Comparison of ENCODE assay signal across 14 cellular contexts in genomic region chr10:80410122-80410521, GRCh38. TPM values are rescaled to one million over a fixed set of nuclear protein-coding genes. Genes with fewer than 3 reads are reported as not detected.
DNase-seq lines count a peak whose midpoint lies in the region; TF ChIP-seq lines count a peak whose summit lies in the region.
"Had no signal": no experiment of that assay in that cellular context is flagged by ENCODE, and none has a peak within 500 bp of the region (broad histone marks: within the 10 kb centered on the region; RNA-seq: fewer than 3 reads in every experiment).

No MANE protein-coding gene starts in this region.

- in situ Hi-C loops in HAP-1 (cut with MboI; ENCODE audit: low sequenced_read_pairs) = no loop called here

- H3K4me1 ChIP-seq in suprapubic skin = peaks cover 85% of the 10 kb centered on the region
- H3K4me1 ChIP-seq in HAP-1 = no peaks in the 10 kb centered on the region; the same call in 1 of the 2 replicates

- no peaks in the 10 kb centered on the region for H3K27me3 ChIP-seq in dorsolateral prefrontal cortex
- H3K27me3 ChIP-seq in suprapubic skin = no peaks in the 10 kb centered on the region
- H3K27me3 ChIP-seq in HAP-1 (ENCODE audit: low read depth) = no peaks in the 10 kb centered on the region
- H3K27me3 ChIP-seq: ovary had no signal

- H3K9me3 Mint-ChIP-seq in T-helper 1 cell treated with Interleukin-12 subunit alpha and Interleukin-12 subunit beta and Interleukin-4 antibody, amounts not matched to agents 30 μg/mL and 1 μg/mL, for 36 hours = no peaks in the 10 kb centered on the region
- no peaks in the 10 kb centered on the region for H3K9me3 Mint-ChIP-seq in mesothelial cell of epicardium

- H3K9me3 ChIP-seq in suprapubic skin = no peaks in the 10 kb centered on the region
- H3K9me3 ChIP-seq in HAP-1 = no peaks in the 10 kb centered on the region
- H3K9me3 ChIP-seq: A549, ovary had no signal

- no peaks in the 10 kb centered on the region for H3K36me3 ChIP-seq in suprapubic skin
- H3K36me3 ChIP-seq in HAP-1 (replicated peaks) = no peaks in the 10 kb centered on the region
- H3K36me3 ChIP-seq: ovary had no signal

- TF ChIP-seq CTCF in dorsolateral prefrontal cortex (IDR thresholded peaks at IDR 0.05 in 54 of 56, conservative IDR thresholded peaks at IDR 0.05 in 2 of 56; ENCODE audit: low read depth in 1 of 56, partially characterized antibody in 56 of 56) = no peak
- no peak for TF ChIP-seq CTCF in mesothelial cell of epicardium (IDR thresholded peaks at IDR 0.05; ENCODE audit: unreplicated experiment)
- no peak for TF ChIP-seq CTCF in suprapubic skin (IDR thresholded peaks at IDR 0.05)

- peaks cover 22% of the 10 kb centered on the region for H3K4me1 Mint-ChIP-seq in T-helper 1 cell treated with Interleukin-12 subunit alpha and Interleukin-12 subunit beta and Interleukin-4 antibody, amounts not matched to agents 30 μg/mL and 1 μg/mL, for 36 hours (ENCODE audit: low read depth)
- peaks cover 78% of the 10 kb centered on the region for H3K4me1 Mint-ChIP-seq in mesothelial cell of epicardium

- no peak overlapping the region for H3K27ac Mint-ChIP-seq in T-helper 1 cell treated with Interleukin-12 subunit alpha and Interleukin-12 subunit beta and Interleukin-4 antibody, amounts not matched to agents 30 μg/mL and 1 μg/mL, for 36 hours
- H3K27ac Mint-ChIP-seq in mesothelial cell of epicardium = peak overlapping the region; percentile 41

- intact Hi-C loops in dorsolateral prefrontal cortex (cut with DNase I) = no loop called here

- TF ChIP-seq EP300 in suprapubic skin (IDR thresholded peaks at IDR 0.05) = no peak

- H3K36me3 Mint-ChIP-seq in T-helper 1 cell treated with Interleukin-12 subunit alpha and Interleukin-12 subunit beta and Interleukin-4 antibody, amounts not matched to agents 30 μg/mL and 1 μg/mL, for 36 hours (ENCODE audit: low read depth) = no peaks in the 10 kb centered on the region
- H3K36me3 Mint-ChIP-seq in mesothelial cell of epicardium = no peaks in the 10 kb centered on the region

- H3K4me3 Mint-ChIP-seq in T-helper 1 cell treated with Interleukin-12 subunit alpha and Interleukin-12 subunit beta and Interleukin-4 antibody, amounts not matched to agents 30 μg/mL and 1 μg/mL, for 36 hours = peak overlapping the region; percentile 53
- H3K4me3 Mint-ChIP-seq in mesothelial cell of epicardium = peak overlapping the region; percentile 93

- no peak for DNase-seq in T-helper 1 cell
- DNase-seq in dorsolateral prefrontal cortex = no peak
- DNase-seq in mesothelial cell of epicardium (ENCODE audit: low spot score in 2 of 2, unreplicated experiment in 2 of 2) = no peak
- DNase-seq in suprapubic skin (ENCODE audit: low spot score in 2 of 2) = peak in 1 of 2 donors; percentile 45
- DNase-seq in activated CD8-positive, alpha-beta memory T cell treated with anti-CD3 and anti-CD28 coated beads, Interleukin-2, amount 50 U/mL, for 48 hours = no peak
- DNase-seq in HAP-1 (ENCODE audit: low spot score in 2 of 2) = no peak
- no peak for DNase-seq in activated effector memory CD4-positive, alpha-beta T cell treated with anti-CD3 and anti-CD28 coated beads, Interleukin-2, amount 50 U/mL, for 16 hours
- DNase-seq: activated CD4-positive, alpha-beta T cell treated with anti-CD3 and anti-CD28 coated beads for 48 hours; ovary; RPMI8226 had no signal

- peak overlapping the region in 58 of 59 donors; percentile 15 to 99 (median 92) for H3K27ac ChIP-seq in dorsolateral prefrontal cortex
- H3K27ac ChIP-seq in suprapubic skin = peak overlapping the region; percentile 49
- H3K27ac ChIP-seq: A549, epithelial cell of prostate, ovary had no signal

- WGBS in suprapubic skin = 44% methylated on average over 2 of the region's 2 CpGs

- TF ChIP-seq POLR2A in suprapubic skin (IDR thresholded peaks at IDR 0.05) = no peak

- H3K4me3 ChIP-seq in dorsolateral prefrontal cortex (peak overlapping the region in 50 of 59 donors; percentile 16 to 97 (median 89)), suprapubic skin (peak overlapping the region; percentile 84), HAP-1 (no peak overlapping the region)
- H3K4me3 ChIP-seq: A549, ovary had no signal

- peaks cover 17% of the 10 kb centered on the region for H3K27me3 Mint-ChIP-seq in T-helper 1 cell treated with Interleukin-12 subunit alpha and Interleukin-12 subunit beta and Interleukin-4 antibody, amounts not matched to agents 30 μg/mL and 1 μg/mL, for 36 hours (ENCODE audit: low read depth)
- no peaks in the 10 kb centered on the region for H3K27me3 Mint-ChIP-seq in mesothelial cell of epicardium (ENCODE audit: low read depth)

RNA-seq across cellular contexts. Expression of gene PRXL2A, which starts 1.8 kb away (rescaled TPM):
- 100 to 1,000 TPM in 119 of 120 experiments, 10 to 100 TPM in 1; 98.4 to 283 (median 185) TPM for total RNA-seq in dorsolateral prefrontal cortex
- 93.9 to 101 TPM (median 97.0 TPM) in 3 replicates for total RNA-seq in mesothelial cell of epicardium
- total RNA-seq in suprapubic skin = 100 to 1,000 TPM in 3 of 4 donors, 10 to 100 TPM in 1; 91.0 to 106 (median 105) TPM

RNA-seq across cellular contexts. Expression of gene TSPAN14, which starts 44.0 kb away (rescaled TPM):
- total RNA-seq in dorsolateral prefrontal cortex (10 to 100 TPM; 40.9 to 83.1 (median 60.2) TPM), mesothelial cell of epicardium (106 to 113 TPM (median 109 TPM) in 3 replicates), suprapubic skin (100 to 1,000 TPM in 3 of 4 donors, 10 to 100 TPM in 1; 99.7 to 145 (median 122) TPM)

RNA-seq across cellular contexts. Expression of gene DYDC2, which starts 53.5 kb away (rescaled TPM):
- total RNA-seq in dorsolateral prefrontal cortex (1 to 10 TPM in 63 of 120 experiments, under 1 TPM in 36, not detected in 21; 0.28 to 4.3 (median 1.3) TPM), mesothelial cell of epicardium (0.16 to 0.24 TPM (median 0.20 TPM) in 3 replicates), suprapubic skin (1 to 10 TPM in 1 of 4 donors, not detected in 3; 2.4 TPM)
- total RNA-seq: ureter had no signal

RNA-seq across cellular contexts. Expression of gene DYDC1, which starts 53.6 kb away (rescaled TPM):
- total RNA-seq in dorsolateral prefrontal cortex (1 to 10 TPM in 1 of 120 experiments, not detected in 119; 1.0 TPM), mesothelial cell of epicardium (not detected in 3 replicates), suprapubic skin (not detected)
- total RNA-seq: ureter had no signal
